In genomic region chr3:194871864-194872668, GRCh38 we compare ENCODE assay signal across 8 cellular contexts.
A peak's percentile ranks its signal among the peaks of the same experiment; 100 is the strongest.
DNase-seq lines count a peak whose midpoint lies in the region; TF ChIP-seq lines count a peak whose summit lies in the region.

No MANE protein-coding gene starts in this region.

- H3K4me3 Mint-ChIP-seq in activated CD4-positive, alpha-beta memory T cell treated with anti-CD3 and anti-CD28 coated beads, Interleukin-2, amount 10 ng/mL, durations not matched to agents 7 days and 5 days: no peak overlapping the region

- H3K9ac ChIP-seq in BLaER1 treated with 17β-estradiol and CSF1 and Interleukin-3, amounts not matched to agents 10 nM and 100 nM: peak overlapping the region in 5 of 11 experiments; percentile 4 to 40 (median 33); a peak in 6 of 22 replicates

- no peaks in the 10 kb centered on the region for H3K36me3 Mint-ChIP-seq in activated CD4-positive, alpha-beta memory T cell treated with anti-CD3 and anti-CD28 coated beads, Interleukin-2, amount 10 ng/mL, durations not matched to agents 7 days and 5 days (ENCODE audit: low read depth)

- TF ChIP-seq CTCF in choroid plexus epithelial cell (conservative IDR thresholded peaks at IDR 0.05; ENCODE audit: low read depth, low read length) (no peak), coronary artery (IDR thresholded peaks at IDR 0.05) (no peak)

- POLR2A ChIA-PET in activated CD4-positive, alpha-beta memory T cell treated with anti-CD3 and anti-CD28 coated beads, Interleukin-2, amount 10 ng/mL, durations not matched to agents 7 days and 5 days (lab: Charles Lee): no interaction called here

- H3K9me3 ChIP-seq in BLaER1 treated with 17β-estradiol and CSF1 and Interleukin-3, amounts not matched to agents 10 nM and 100 nM (replicated peaks in 1 of 11): peaks cover 0 to 7% (median 0%) of the 10 kb centered on the region in 11 experiments; a peak in 3 of 22 replicates
- H3K9me3 ChIP-seq in mesodermal cell (ENCODE audit: control insufficient read depth, low read length): peaks cover 6% of the 10 kb centered on the region

- no peaks in the 10 kb centered on the region for H3K4me1 Mint-ChIP-seq in activated CD4-positive, alpha-beta memory T cell treated with anti-CD3 and anti-CD28 coated beads, Interleukin-2, amount 10 ng/mL, durations not matched to agents 7 days and 5 days

- DNase-seq in LoVo (ENCODE audit: low spot score): peak; percentile 51
- peak; percentile 18 for DNase-seq in choroid plexus epithelial cell (ENCODE audit: low read depth)
- no peak for DNase-seq in stimulated activated CD4-positive, alpha-beta T cell treated with anti-CD3 and anti-CD28 coated beads, Interleukin-1b, Interleukin-23, amount 100 ng/mL, for 48 hours
- DNase-seq in coronary artery (ENCODE audit: low spot score): no peak
- no peak for DNase-seq in activated naive CD4-positive, alpha-beta T cell (lab: John Stamatoyannopoulos, UW)
- no peak for DNase-seq in activated CD4-positive, alpha-beta memory T cell treated with anti-CD3 and anti-CD28 coated beads, Interleukin-2, amount 10 ng/mL, durations not matched to agents 7 days and 5 days

- peak overlapping the region; percentile 9 to 91 (median 54); a peak in 18 of 22 replicates for H3K4me2 ChIP-seq in BLaER1 treated with 17β-estradiol and CSF1 and Interleukin-3, amounts not matched to agents 10 nM and 100 nM

- no peaks in the 10 kb centered on the region for H3K36me3 ChIP-seq in BLaER1 treated with 17β-estradiol and CSF1 and Interleukin-3, amounts not matched to agents 10 nM and 100 nM
- H3K36me3 ChIP-seq in mesodermal cell (ENCODE audit: control insufficient read depth, insufficient read depth, low read length): no peaks in the 10 kb centered on the region

- no peaks in the 10 kb centered on the region for H3K27me3 ChIP-seq in BLaER1 treated with 17β-estradiol and CSF1 and Interleukin-3, amounts not matched to agents 10 nM and 100 nM

- H3K27ac Mint-ChIP-seq in activated CD4-positive, alpha-beta memory T cell treated with anti-CD3 and anti-CD28 coated beads, Interleukin-2, amount 10 ng/mL, durations not matched to agents 7 days and 5 days: no peak overlapping the region

- CTCF ChIA-PET in activated CD4-positive, alpha-beta memory T cell treated with anti-CD3 and anti-CD28 coated beads, Interleukin-2, amount 10 ng/mL, durations not matched to agents 7 days and 5 days (lab: Charles Lee): no interaction called here

- no peaks in the 10 kb centered on the region for H4K20me1 ChIP-seq in BLaER1 treated with 17β-estradiol and CSF1 and Interleukin-3, amounts not matched to agents 10 nM and 100 nM

- WGBS in mesodermal cell (ENCODE audit: insufficient coverage in 2 of 2), 2 experiments: 51 to 58% methylated on average over 8 to 11 of the region's 14 CpGs

- H3K4me1 ChIP-seq in BLaER1 treated with 17β-estradiol and CSF1 and Interleukin-3, amounts not matched to agents 10 nM and 100 nM: peaks cover 32 to 67% (median 43%) of the 10 kb centered on the region in 10 experiments
- H3K4me1 ChIP-seq in mesodermal cell (ENCODE audit: control insufficient read depth, insufficient read depth, low read length, poor library complexity, severe bottlenecking): peaks cover 18% of the 10 kb centered on the region

- no peaks in the 10 kb centered on the region for H3K9me3 Mint-ChIP-seq in activated CD4-positive, alpha-beta memory T cell treated with anti-CD3 and anti-CD28 coated beads, Interleukin-2, amount 10 ng/mL, durations not matched to agents 7 days and 5 days

- peaks cover 13% of the 10 kb centered on the region for H3K27me3 Mint-ChIP-seq in activated CD4-positive, alpha-beta memory T cell treated with anti-CD3 and anti-CD28 coated beads, Interleukin-2, amount 10 ng/mL, durations not matched to agents 7 days and 5 days

- H3K4me3 ChIP-seq in BLaER1 treated with 17β-estradiol and CSF1 and Interleukin-3, amounts not matched to agents 10 nM and 100 nM: no peak overlapping the region
- H3K4me3 ChIP-seq in choroid plexus epithelial cell (ENCODE audit: low read depth, low read length): no peak overlapping the region
- H3K4me3 ChIP-seq in mesodermal cell (ENCODE audit: extremely low read depth, insufficient read depth, low read length, poor library complexity, severe bottlenecking): no peak overlapping the region
- no peak overlapping the region for H3K4me3 ChIP-seq in coronary artery

- peak overlapping the region in 8 of 11 experiments; percentile 18 to 72 (median 50); a peak in 13 of 22 replicates for H3K27ac ChIP-seq in BLaER1 treated with 17β-estradiol and CSF1 and Interleukin-3, amounts not matched to agents 10 nM and 100 nM
- peak overlapping the region; percentile 89 for H3K27ac ChIP-seq in mesodermal cell (ENCODE audit: low read depth, low read length, severe bottlenecking)
- peak overlapping the region in 1 of 2 donors; percentile 58 for H3K27ac ChIP-seq in coronary artery

Comparison
In these comparisons a context has a peak if more than half of its experiments do, and no peak if none do; other contexts are left out.
1. DNase-seq: peak in LoVo (single experiment) and choroid plexus epithelial cell (single experiment); none in stimulated activated CD4-positive, alpha-beta T cell treated with anti-CD3 and anti-CD28 coated beads, Interleukin-1b, Interleukin-23, amount 100 ng/mL, for 48 hours (single experiment), coronary artery (single experiment), activated naive CD4-positive, alpha-beta T cell (0 of 4) and activated CD4-positive, alpha-beta memory T cell treated with anti-CD3 and anti-CD28 coated beads, Interleukin-2, amount 10 ng/mL, durations not matched to agents 7 days and 5 days (single experiment).